Comparison of ENCODE assay signal across 22 cellular contexts in the genomic region with DNA sequence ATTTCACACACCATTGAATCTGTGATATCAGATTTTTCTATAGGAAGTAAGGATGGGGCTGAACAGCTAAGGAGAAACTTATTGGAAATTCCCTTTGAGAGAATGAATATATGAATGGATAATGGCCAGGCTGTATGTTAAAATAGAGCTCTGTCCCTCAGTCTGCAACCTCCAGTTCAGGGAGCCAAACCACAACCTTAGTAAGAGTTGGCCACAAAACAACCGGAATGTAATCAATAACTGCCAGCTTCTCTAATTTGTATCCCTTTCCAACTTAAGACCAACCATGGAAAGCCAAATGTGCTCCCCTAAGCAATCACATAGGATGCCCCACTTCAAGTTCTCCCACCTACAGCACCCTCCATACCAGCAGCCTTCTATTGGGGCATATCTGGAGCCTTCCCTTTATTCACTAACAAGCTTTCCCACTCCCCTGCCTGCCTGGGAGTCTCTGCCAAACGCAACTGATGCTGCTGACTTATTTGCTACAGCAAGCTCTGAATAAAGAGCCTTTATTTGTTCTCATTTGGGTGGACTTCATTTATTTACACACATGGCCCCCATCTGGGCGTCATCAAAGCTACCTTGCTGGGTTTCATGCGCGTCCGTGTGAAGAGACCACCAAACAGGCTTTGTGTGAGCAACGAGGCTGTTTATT.
"Had no signal": no experiment of that assay in that cellular context is flagged by ENCODE, and none has a peak within 500 bp of the region (broad histone marks: within the 10 kb centered on the region; RNA-seq: fewer than 3 reads in every experiment).

No MANE protein-coding gene starts in this region.

- FAIRE-seq: colon, endometrium, keratinocyte had no signal

- H3K9me3 ChIP-seq: gastroesophageal sphincter, heart right ventricle, lower lobe of right lung had no signal

- H3K36me3 ChIP-seq: gastroesophageal sphincter, heart right ventricle, lower lobe of right lung had no signal

- H3K27ac ChIP-seq: gastroesophageal sphincter, heart right ventricle, lower lobe of right lung had no signal

- DNase-seq: activated CD4-positive, alpha-beta T cell treated with anti-CD3 and anti-CD28 coated beads, Interleukin-2, amount 10 ng/mL, durations not matched to agents 24 days and 14 days; activated CD8-positive, alpha-beta T cell treated with anti-CD3 and anti-CD28 coated beads for 36 hours; activated naive CD4-positive, alpha-beta T cell; activated naive CD8-positive, alpha-beta T cell treated with anti-CD3 and anti-CD28 coated beads for 36 hours; activated T-cell treated with anti-CD3 and anti-CD28 coated beads, Interleukin-2, amount 50 U/mL, for 1 hour; amniotic stem cell; caudate nucleus; erythroblast; heart right ventricle; lower lobe of right lung; natural killer cell; posterior cingulate gyrus; retina; stimulated activated CD4-positive, alpha-beta T cell treated with anti-CD3 and anti-CD28 coated beads, Interleukin-12 subunit alpha, Interleukin-12 subunit beta, amount 100 ng/mL, for 4 hours; stimulated activated CD4-positive, alpha-beta T cell treated with anti-CD3 and anti-CD28 coated beads, Interleukin-1b, Interleukin-23, amount 100 ng/mL, for 48 hours; stimulated activated CD8-positive, alpha-beta memory T cell treated with anti-CD3 and anti-CD28 coated beads, Interleukin-4, amount 100 ng/mL, for 48 hours; stimulated activated naive CD4-positive, alpha-beta T cell; T-cell had no signal

- H3K4me1 ChIP-seq: gastroesophageal sphincter, heart right ventricle, lower lobe of right lung had no signal

- H3K4me3 ChIP-seq: gastroesophageal sphincter, heart right ventricle, lower lobe of right lung had no signal
